ENCODE assay signal across 11 cellular contexts in the genomic region with DNA sequence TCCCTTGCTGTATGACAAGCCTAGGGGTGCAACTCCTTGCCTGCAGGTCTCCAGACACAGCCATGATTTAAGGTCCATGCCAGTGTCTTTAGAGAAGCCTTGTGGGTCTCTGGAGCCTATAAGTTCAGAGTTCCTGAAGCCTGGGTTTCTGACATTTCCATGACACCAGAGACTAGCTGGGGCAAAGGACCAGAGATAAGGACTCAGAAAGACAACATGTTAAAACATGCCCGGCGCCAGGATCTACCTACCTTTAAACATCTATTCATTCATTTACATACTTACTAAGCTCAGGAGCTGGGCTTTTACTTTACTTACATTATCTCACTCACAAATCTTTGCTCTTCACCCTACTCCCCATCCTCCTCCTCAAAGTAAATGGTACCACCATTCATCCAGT. TPM values are rescaled to one million over a fixed set of nuclear protein-coding genes. Genes with fewer than 3 reads are reported as not detected.
DNase-seq lines count a peak whose midpoint lies in the region; FAIRE-seq and TF ChIP-seq lines count a peak whose summit lies in the region.
"Had no signal": no experiment of that assay in that cellular context is flagged by ENCODE, and none has a peak within 500 bp of the region (broad histone marks: within the 10 kb centered on the region; RNA-seq: fewer than 3 reads in every experiment).

No MANE protein-coding gene starts in this region.

- H4K91ac ChIP-seq in neuronal stem cell (ENCODE audit: low read depth, low read length, poor library complexity) = no peak overlapping the region

- peak overlapping the region; percentile 89 for H3K4me3 Mint-ChIP-seq in Caco-2 (ENCODE audit: unreplicated experiment)
- peak overlapping the region; percentile 99 for H3K4me3 Mint-ChIP-seq in nephron progenitor cell

- H3K4me3 ChIP-seq in Caco-2 (ENCODE audit: low read depth, low read length) = peak overlapping the region; percentile 52; the same call in 1 of the 2 replicates
- peak overlapping the region; percentile 87 for H3K4me3 ChIP-seq in Loucy (ENCODE audit: low read length, poor library complexity, severe bottlenecking)
- no peak overlapping the region for H3K4me3 ChIP-seq in bronchial epithelial cell (ENCODE audit: low read depth, low read length)
- peak overlapping the region in 1 of 2 donors; percentile 82 for H3K4me3 ChIP-seq in neuronal stem cell (ENCODE audit: low read length in 2 of 2)

- DNase-seq in Caco-2 = no peak
- DNase-seq in bronchial epithelial cell (ENCODE audit: low read depth) = peak; percentile 88
- no peak for DNase-seq in nephron progenitor cell
- no peak for DNase-seq in posterior cingulate gyrus
- no peak for DNase-seq in iPS-NIHi11 (ENCODE audit: low spot score)
- DNase-seq in hypothalamus (lab: John Stamatoyannopoulos, UW) = no peak
- no peak for DNase-seq in neuronal stem cell (ENCODE audit: low spot score)
- DNase-seq: brain microvascular endothelial cell, NCI-H2029 had no signal

- H3K4me1 ChIP-seq in Caco-2 = peaks cover 7% of the 10 kb centered on the region; the same call in 1 of the 2 replicates
- H3K4me1 ChIP-seq in Loucy (ENCODE audit: insufficient read depth, low read length, poor library complexity, severe bottlenecking) = peaks cover 30% of the 10 kb centered on the region
- H3K4me1 ChIP-seq in neuronal stem cell (ENCODE audit: control insufficient read depth in 2 of 2, insufficient read depth in 1 of 2, low read depth in 1 of 2, low read length in 2 of 2) = peaks cover 4 to 6% of the 10 kb centered on the region in 2 donors

- H3K36me3 Mint-ChIP-seq in Caco-2 (ENCODE audit: insufficient read depth, unreplicated experiment) = peaks cover 54% of the 10 kb centered on the region
- H3K36me3 Mint-ChIP-seq in nephron progenitor cell (ENCODE audit: low read depth) = peaks cover 42% of the 10 kb centered on the region

- TF ChIP-seq CTCF in Caco-2 (IDR thresholded peaks at IDR 0.05; ENCODE audit: insufficient read depth in 1 of 2, low read depth in 1 of 2, low read length in 1 of 2, severe bottlenecking in 1 of 2, unreplicated experiment in 1 of 2) (no peak), Loucy (conservative IDR thresholded peaks at IDR 0.05; ENCODE audit: low read length) (no peak), bronchial epithelial cell (IDR thresholded peaks at IDR 0.05; ENCODE audit: insufficient read depth, low read length, severe bottlenecking) (no peak), nephron progenitor cell (IDR thresholded peaks at IDR 0.05) (no peak)

- no peak overlapping the region for H2BK12ac ChIP-seq in neuronal stem cell (ENCODE audit: low read length)

- H3K79me1 ChIP-seq in neuronal stem cell (ENCODE audit: low read depth, low read length) = no peaks in the 10 kb centered on the region

- H3K18ac ChIP-seq in neuronal stem cell (ENCODE audit: low read length) = no peak overlapping the region

- H3K9me3 ChIP-seq in Caco-2 = no peaks in the 10 kb centered on the region
- no peaks in the 10 kb centered on the region for H3K9me3 ChIP-seq in Loucy (ENCODE audit: insufficient read depth, low read depth, low read length)
- H3K9me3 ChIP-seq in neuronal stem cell (replicated peaks in 1 of 2; ENCODE audit: control insufficient read depth in 2 of 2, insufficient read depth in 1 of 2, low read depth in 1 of 2, low read length in 2 of 2) = no peaks in the 10 kb centered on the region

- H3K4ac ChIP-seq in neuronal stem cell (ENCODE audit: low read length) = no peak overlapping the region

- FAIRE-seq in bronchial epithelial cell (lab: Jason Lieb, UNC) = no peak
- FAIRE-seq: GM19239 had no signal

- H3K27me3 Mint-ChIP-seq in Caco-2 (ENCODE audit: insufficient read depth, unreplicated experiment) = no peaks in the 10 kb centered on the region
- peaks cover 3% of the 10 kb centered on the region for H3K27me3 Mint-ChIP-seq in nephron progenitor cell (ENCODE audit: low read depth, poor library complexity)

- H3K9ac ChIP-seq in Loucy (ENCODE audit: low read depth, low read length, poor library complexity, severe bottlenecking) (peak overlapping the region; percentile 96), neuronal stem cell (ENCODE audit: low read depth, low read length, poor library complexity) (no peak overlapping the region)

- H3K4me2 ChIP-seq in Loucy (ENCODE audit: low read depth, low read length, poor library complexity, severe bottlenecking) = peak overlapping the region; percentile 87
- no peak overlapping the region for H3K4me2 ChIP-seq in neuronal stem cell (ENCODE audit: insufficient read depth, low read length, poor library complexity, severe bottlenecking)

- H3K27ac Mint-ChIP-seq in Caco-2 (ENCODE audit: unreplicated experiment) (peak overlapping the region; percentile 98), nephron progenitor cell (no peak overlapping the region)

- H3K36me3 ChIP-seq in Caco-2 (ENCODE audit: control insufficient read depth, insufficient read depth, low read length) = peaks cover 19% of the 10 kb centered on the region
- peaks cover 39% of the 10 kb centered on the region for H3K36me3 ChIP-seq in Loucy (ENCODE audit: insufficient read depth, low read length)
- peaks cover 25% of the 10 kb centered on the region for H3K36me3 ChIP-seq in bronchial epithelial cell (ENCODE audit: control insufficient read depth, insufficient read depth, low read length)
- H3K36me3 ChIP-seq in neuronal stem cell (replicated peaks in 1 of 2; ENCODE audit: control insufficient read depth in 2 of 2, insufficient read depth in 2 of 2, low read length in 2 of 2) = peaks cover 27 to 73% of the 10 kb centered on the region in 2 donors

- H3F3A ChIP-seq in Loucy (ENCODE audit: low read depth) = no peaks in the 10 kb centered on the region

- peaks cover 52% of the 10 kb centered on the region for H3K79me2 ChIP-seq in Loucy (ENCODE audit: insufficient read depth, low read length)

- no peaks in the 10 kb centered on the region for H4K20me1 ChIP-seq in Loucy (ENCODE audit: insufficient read depth, low read length, poor library complexity, severe bottlenecking)

- no peak overlapping the region for H3K14ac ChIP-seq in neuronal stem cell (ENCODE audit: low read length)

- H3K9me2 ChIP-seq in Loucy (replicated peaks; ENCODE audit: low read depth, low read length) = no peaks in the 10 kb centered on the region

- CTCF ChIA-PET in Caco-2 (lab: Charles Lee) = interaction anchor here (0.6 to 1.3 kb wide), 3 partner anchors 10 to 54 kb away, joined by 3 read pairs; a partner anchor contains a TSS

- no peak overlapping the region for H2BK5ac ChIP-seq in neuronal stem cell (ENCODE audit: low read length)

- H3K4me1 Mint-ChIP-seq in Caco-2 (ENCODE audit: low read depth, unreplicated experiment) = peaks cover 17% of the 10 kb centered on the region
- H3K4me1 Mint-ChIP-seq in nephron progenitor cell = peaks cover 32% of the 10 kb centered on the region

- H2BK15ac ChIP-seq in neuronal stem cell (ENCODE audit: low read length) = no peak overlapping the region

- intact Hi-C loops in Caco-2 (cut with micrococcal nuclease; ENCODE audit: unreplicated experiment) = no loop called here
- intact Hi-C loops in posterior cingulate gyrus (cut with DNase I) = no loop called here

- H2AFZ ChIP-seq in Loucy (ENCODE audit: low read length) (no peak overlapping the region), neuronal stem cell (ENCODE audit: low read length) (no peak overlapping the region)

- BruUV-seq in Caco-2 (replicated peaks; lab: Mats Ljungman, UMichigan) = no TSS peak

- POLR2A ChIA-PET in Caco-2 (lab: Charles Lee) = interaction anchor here (0.6 to 1.3 kb wide), 3 partner anchors 20 to 108 kb away, joined by 4 to 7 read pairs (median 7); a partner anchor contains a TSS

- H2BK120ac ChIP-seq in neuronal stem cell (ENCODE audit: low read depth, low read length) = no peak overlapping the region

- H4K8ac ChIP-seq in neuronal stem cell (ENCODE audit: low read depth, low read length) = no peak overlapping the region

- no peaks in the 10 kb centered on the region for H3K9me3 Mint-ChIP-seq in Caco-2 (ENCODE audit: unreplicated experiment)
- H3K9me3 Mint-ChIP-seq in nephron progenitor cell = no peaks in the 10 kb centered on the region

- WGBS in neuronal stem cell (ENCODE audit: extremely low coverage in 2 of 2, insufficient read length in 2 of 2, insufficient replicate concordance in 1 of 2), 2 donors = no CpG with 5 or more reads among the region's 2 CpGs

- H3K23ac ChIP-seq in neuronal stem cell (ENCODE audit: low read depth, low read length, poor library complexity) = no peak overlapping the region

- H3K27ac ChIP-seq in neuronal stem cell (replicated peaks; ENCODE audit: low read length) = no peak overlapping the region
- H3K27ac ChIP-seq: brain microvascular endothelial cell had no signal

- H2AK5ac ChIP-seq in neuronal stem cell (ENCODE audit: low read depth, low read length) = no peak overlapping the region

- no peaks in the 10 kb centered on the region for H3K27me3 ChIP-seq in Caco-2 (replicated peaks; ENCODE audit: control insufficient read depth, insufficient read depth, low read length)
- no peaks in the 10 kb centered on the region for H3K27me3 ChIP-seq in Loucy (ENCODE audit: insufficient read depth, low read length, poor library complexity, severe bottlenecking)
- no peaks in the 10 kb centered on the region for H3K27me3 ChIP-seq in bronchial epithelial cell (ENCODE audit: control insufficient read depth, insufficient read depth, low read length)
- no peaks in the 10 kb centered on the region for H3K27me3 ChIP-seq in neuronal stem cell (ENCODE audit: control insufficient read depth in 3 of 3, insufficient read depth in 3 of 3, low read depth in 1 of 3, low read length in 3 of 3)
- H3K27me3 ChIP-seq: brain microvascular endothelial cell had no signal

RNA-seq across cellular contexts. Expression of a gene that starts 1.5 kb away (rescaled TPM):
- total RNA-seq in Caco-2 (2022) = 196 and 203 TPM in 2 replicates
- 92.6 and 117 TPM in 2 replicates for total RNA-seq in bronchial epithelial cell
- 55.3 TPM for polyA plus RNA-seq in neuronal stem cell (2013, experiment 1 of 2)
- polyA plus RNA-seq in neuronal stem cell (2013, experiment 2 of 2) = 54.4 TPM

RNA-seq across cellular contexts. Expression of a gene that starts 1.5 kb away (rescaled TPM):
- total RNA-seq in Caco-2 (2022) (43.5 and 48.5 TPM in 2 replicates), bronchial epithelial cell (0.13 and 0.53 TPM in 2 replicates)
- polyA plus RNA-seq in neuronal stem cell (2013, experiment 1 of 2) = 21.3 TPM
- 21.0 TPM for polyA plus RNA-seq in neuronal stem cell (2013, experiment 2 of 2)

RNA-seq across cellular contexts. Expression of a gene that starts 25.6 kb away (rescaled TPM):
- total RNA-seq in Caco-2 (2022) (72.9 and 75.8 TPM in 2 replicates), bronchial epithelial cell (19.5 and 26.6 TPM in 2 replicates)
- polyA plus RNA-seq in neuronal stem cell (2013, experiment 1 of 2) = 11.5 TPM
- 12.2 TPM for polyA plus RNA-seq in neuronal stem cell (2013, experiment 2 of 2)

RNA-seq across cellular contexts. Expression of a gene that starts 25.8 kb away (rescaled TPM):
- 324 and 336 TPM in 2 replicates for total RNA-seq in Caco-2 (2022)
- 235 and 279 TPM in 2 replicates for total RNA-seq in bronchial epithelial cell
- polyA plus RNA-seq in neuronal stem cell (2013, experiment 1 of 2) = 47.4 TPM
- polyA plus RNA-seq in neuronal stem cell (2013, experiment 2 of 2) = 46.5 TPM

RNA-seq across cellular contexts. Expression of a gene that starts 54.5 kb away (rescaled TPM):
- total RNA-seq in Caco-2 (2022) (135 and 161 TPM in 2 replicates), bronchial epithelial cell (14.7 and 16.6 TPM in 2 replicates)
- 12.5 TPM for polyA plus RNA-seq in neuronal stem cell (2013, experiment 1 of 2)
- 13.0 TPM for polyA plus RNA-seq in neuronal stem cell (2013, experiment 2 of 2)

Comparison
In these comparisons a context has a peak if more than half of its experiments do, and no peak if none do; other contexts are left out.
1. RNA of a gene that starts 1.5 kb away (total RNA-seq): 43.5 to 48.5 TPM in Caco-2; 0.13 to 0.53 TPM in bronchial epithelial cell; every median in the first group is over 10 times any median in the second.